28 cellular contexts compared by ENCODE assay signal in the genomic region with DNA sequence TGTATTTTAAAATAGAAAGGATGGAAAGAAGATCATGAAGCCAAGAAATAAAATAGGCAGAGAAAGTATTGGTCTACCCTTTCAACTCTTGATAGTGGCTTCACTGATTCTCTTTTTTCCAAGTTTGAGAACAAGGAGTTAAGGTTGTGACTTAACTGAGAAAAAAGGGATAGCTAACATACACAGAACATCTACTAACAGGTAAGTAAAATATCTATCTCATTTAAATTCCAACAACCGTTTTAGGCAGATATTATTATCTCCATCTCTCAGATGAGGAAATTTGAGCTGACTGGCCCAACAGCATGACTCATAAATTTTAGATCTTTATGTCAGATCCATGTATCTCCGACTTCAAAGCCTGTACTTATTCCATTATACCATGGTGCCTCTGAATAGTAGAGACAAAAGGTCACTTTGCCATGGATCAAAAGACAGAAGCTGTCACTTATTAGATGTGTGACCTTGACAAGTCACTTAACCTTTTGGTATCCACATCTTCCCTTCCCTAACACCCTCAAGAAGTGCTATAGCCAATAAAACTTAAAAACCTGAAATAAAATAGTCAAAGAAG.
"Had no signal": no experiment of that assay in that cellular context is flagged by ENCODE, and none has a peak within 500 bp of the region (broad histone marks: within the 10 kb centered on the region; RNA-seq: fewer than 3 reads in every experiment).

No MANE protein-coding gene starts in this region.

- H3K36me3 ChIP-seq: adrenal gland, breast epithelium, MG63, SJSA1 had no signal

- ATAC-seq: activated CD8-positive, alpha-beta T cell treated with anti-CD3 and anti-CD28 coated beads, Interleukin-2, amount 10 ng/mL, durations not matched to agents 7 days and 5 days; PC-3; SK-N-SH treated with all-trans-retinoic acid at 6 μM for 48 hours; T-helper 17 cell; WTC11 had no signal

- H3K27ac ChIP-seq: adrenal gland, breast epithelium, coronary artery, SJSA1 had no signal

- H3K4me3 ChIP-seq: adrenal gland, breast epithelium, coronary artery, MG63, SJSA1 had no signal

- DNase-seq: activated CD4-positive, alpha-beta T cell treated with anti-CD3 and anti-CD28 coated beads for 48 hours; activated CD4-positive, alpha-beta T cell treated with anti-CD3 and anti-CD28 coated beads, Interleukin-2, amount 50 U/mL, for 4 hours; activated CD4-positive, CD25-positive, alpha-beta regulatory T cell treated with anti-CD3 and anti-CD28 coated beads, Interleukin-2, amount 50 U/mL, for 72 hours; activated CD8-positive, alpha-beta memory T cell treated with anti-CD3 and anti-CD28 coated beads, Interleukin-2, amount 50 U/mL, for 48 hours; activated CD8-positive, alpha-beta T cell treated with anti-CD3 and anti-CD28 coated beads, Interleukin-2, amount 10 ng/mL, durations not matched to agents 7 days and 5 days; activated naive CD4-positive, alpha-beta T cell treated with anti-CD3 and anti-CD28 coated beads, Interleukin-2, amount 50 U/mL, for 16 hours; activated naive CD8-positive, alpha-beta T cell treated with anti-CD3 and anti-CD28 coated beads, Interleukin-2, amount 10 ng/mL, durations not matched to agents 7 days and 5 days; activated T-cell treated with anti-CD3 and anti-CD28 coated beads, Interleukin-2, amount 50 U/mL, for 1 hour; adrenal gland; aorta; caudate nucleus; MG63; NCI-H1048; NCI-H1417; NCI-H1930; NCI-H2107; NCI-H2171 treated with DMSO at 0.1 percent for 48 hours; NCI-H510A treated with DMSO at 0.1 percent for 48 hours; PC-3; SHP77; T-helper 17 cell; T-helper 9 cell had no signal

- H3K4me1 ChIP-seq: adrenal gland, breast epithelium, SJSA1 had no signal

- H3K9me3 ChIP-seq: adrenal gland, breast epithelium, MG63, SJSA1 had no signal

- H3K27me3 ChIP-seq: adrenal gland, breast epithelium, MG63, SJSA1 had no signal

- FAIRE-seq: RCC 7860 had no signal
